ENCODE assay signal across 23 cellular contexts in the genomic region with DNA sequence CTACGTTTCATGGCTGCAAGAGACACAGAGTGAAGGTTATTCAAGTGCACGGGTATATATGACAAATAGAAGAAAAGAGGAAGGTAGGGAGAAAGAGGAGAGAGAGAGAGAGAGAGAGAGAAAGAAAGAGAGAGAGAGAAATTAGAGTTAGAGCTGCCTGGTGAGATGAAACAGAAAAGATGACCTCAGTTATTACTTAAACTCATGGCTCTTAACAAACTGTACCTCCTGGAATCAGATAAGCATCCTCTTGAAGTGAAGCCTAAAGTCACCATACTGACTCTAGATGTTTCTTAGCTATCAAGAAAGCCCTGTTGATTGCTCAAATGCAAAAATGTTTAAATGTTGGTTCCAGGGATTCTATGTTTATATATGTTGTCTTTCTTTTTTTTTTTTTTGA.
"Had no signal": no experiment of that assay in that cellular context is flagged by ENCODE, and none has a peak within 500 bp of the region (broad histone marks: within the 10 kb centered on the region; RNA-seq: fewer than 3 reads in every experiment).

No MANE protein-coding gene starts in this region.

- H3K36me3 Mint-ChIP-seq: activated naive CD4-positive, alpha-beta T cell treated with anti-CD3 and anti-CD28 coated beads, Interleukin-2, amount 50 U/mL, for 72 hours; mesothelial cell of epicardium; natural killer cell treated with Interleukin-12 subunit alpha and Interleukin-12 subunit beta and Interleukin-15 and Interleukin-18, amount 100 ng/mL, for 72 hours; stimulated activated effector memory CD8-positive, alpha-beta T cell treated with anti-CD3 and anti-CD28 coated beads, Interleukin-12 subunit alpha, Interleukin-12 subunit beta, amount 100 ng/mL, for 72 hours had no signal

- H3K27ac Mint-ChIP-seq: activated naive CD4-positive, alpha-beta T cell treated with anti-CD3 and anti-CD28 coated beads, Interleukin-2, amount 50 U/mL, for 72 hours; effector memory CD8-positive, alpha-beta T cell; mesothelial cell of epicardium; natural killer cell treated with Interleukin-12 subunit alpha and Interleukin-12 subunit beta and Interleukin-15 and Interleukin-18, amount 100 ng/mL, for 72 hours; stimulated activated effector memory CD8-positive, alpha-beta T cell treated with anti-CD3 and anti-CD28 coated beads, Interleukin-12 subunit alpha, Interleukin-12 subunit beta, amount 100 ng/mL, for 72 hours had no signal

- H2AFZ ChIP-seq: parathyroid adenoma had no signal

- H3K9me3 Mint-ChIP-seq: mesothelial cell of epicardium had no signal

- ATAC-seq: activated naive CD4-positive, alpha-beta T cell treated with anti-CD3 and anti-CD28 coated beads, Interleukin-2, amount 50 U/mL, for 72 hours; effector memory CD8-positive, alpha-beta T cell; foreskin keratinocyte; left lobe of liver; natural killer cell treated with Interleukin-12 subunit alpha and Interleukin-12 subunit beta and Interleukin-15 and Interleukin-18, amount 100 ng/mL, for 72 hours; sciatic nerve; stimulated activated effector memory CD8-positive, alpha-beta T cell treated with anti-CD3 and anti-CD28 coated beads, Interleukin-12 subunit alpha, Interleukin-12 subunit beta, amount 100 ng/mL, for 72 hours had no signal

- H3K27me3 ChIP-seq: adrenal gland, cardiac muscle cell, esophagus squamous epithelium, foreskin keratinocyte, neutrophil, stomach, upper lobe of left lung had no signal

- H3K4me1 Mint-ChIP-seq: stimulated activated effector memory CD8-positive, alpha-beta T cell treated with anti-CD3 and anti-CD28 coated beads, Interleukin-12 subunit alpha, Interleukin-12 subunit beta, amount 100 ng/mL, for 72 hours had no signal

- DNase-seq: activated CD4-positive, alpha-beta T cell treated with anti-CD3 and anti-CD28 coated beads for 1 hour; activated gamma-delta T cell; adrenal gland; dermis blood vessel endothelial cell; effector memory CD8-positive, alpha-beta T cell; esophagus squamous epithelium; glutamatergic neuron; hippocampal formation; islet precursor cell; stimulated activated CD4-positive, alpha-beta T cell treated with anti-CD3 and anti-CD28 coated beads, Interleukin-4, amount 100 ng/mL, for 24 hours; stomach; upper lobe of left lung had no signal

- H3K36me3 ChIP-seq: adrenal gland, cardiac muscle cell, esophagus squamous epithelium, neutrophil, stomach, upper lobe of left lung had no signal

- H3K79me2 ChIP-seq: parathyroid adenoma had no signal

- H3K4me3 ChIP-seq: adrenal gland, cardiac muscle cell, esophagus squamous epithelium, stomach, upper lobe of left lung had no signal

- H3K9me3 ChIP-seq: adrenal gland, esophagus squamous epithelium, neutrophil, stomach had no signal

- H3K4me1 ChIP-seq: adrenal gland, esophagus squamous epithelium, parathyroid adenoma, stomach, upper lobe of left lung had no signal

- H3K4me3 Mint-ChIP-seq: effector memory CD8-positive, alpha-beta T cell; mesothelial cell of epicardium; natural killer cell treated with Interleukin-12 subunit alpha and Interleukin-12 subunit beta and Interleukin-15 and Interleukin-18, amount 100 ng/mL, for 72 hours; stimulated activated effector memory CD8-positive, alpha-beta T cell treated with anti-CD3 and anti-CD28 coated beads, Interleukin-12 subunit alpha, Interleukin-12 subunit beta, amount 100 ng/mL, for 72 hours had no signal

- H3K9ac ChIP-seq: parathyroid adenoma had no signal

- H3K27ac ChIP-seq: adrenal gland, cardiac muscle cell, esophagus squamous epithelium, foreskin keratinocyte, neutrophil, parathyroid adenoma, stomach, upper lobe of left lung, VCaP had no signal

- H3K27me3 Mint-ChIP-seq: effector memory CD8-positive, alpha-beta T cell; natural killer cell treated with Interleukin-12 subunit alpha and Interleukin-12 subunit beta and Interleukin-15 and Interleukin-18, amount 100 ng/mL, for 72 hours had no signal
